ENCODE assay signal across 8 cellular contexts in the genomic region with DNA sequence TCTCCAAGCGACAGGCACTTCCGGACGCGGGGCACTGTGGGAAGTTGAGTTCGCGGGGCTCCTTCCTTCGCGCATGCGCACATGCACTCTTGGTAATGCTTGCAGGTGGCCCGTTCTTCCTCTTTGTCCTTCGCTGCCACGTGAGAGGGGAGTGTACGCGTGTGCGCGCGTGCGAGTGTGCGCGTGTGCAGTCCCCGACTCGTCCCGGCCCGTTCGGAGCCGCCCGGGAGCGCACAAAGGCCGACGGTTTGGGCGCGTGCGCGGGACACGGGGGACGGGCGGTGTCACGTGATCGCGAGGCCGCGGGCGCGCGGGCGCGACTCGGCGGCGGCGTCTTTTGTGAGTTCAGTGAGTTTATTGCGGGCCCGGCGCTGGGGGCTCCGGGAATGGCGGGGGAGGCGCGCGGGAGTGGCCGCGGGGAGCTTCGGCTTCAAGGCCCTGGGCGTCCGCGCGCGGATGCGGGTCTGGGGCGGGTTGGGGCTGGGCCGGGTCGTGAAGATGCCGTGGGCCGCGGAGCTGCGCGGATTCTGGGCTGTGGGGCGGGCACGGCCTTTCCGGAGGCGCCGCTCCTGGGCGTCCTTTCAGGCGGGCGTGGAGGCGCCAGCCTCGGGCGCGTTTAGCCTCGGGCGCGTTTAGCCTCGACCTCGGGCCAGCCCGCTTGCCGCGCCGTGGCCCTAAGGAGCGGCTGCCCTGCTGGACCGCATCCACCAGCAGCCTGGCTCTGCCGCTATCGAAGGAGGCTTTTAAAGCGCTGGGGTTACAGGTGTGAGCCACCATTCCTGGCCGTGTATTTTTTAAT. TPM values are rescaled to one million over a fixed set of nuclear protein-coding genes. Genes with fewer than 3 reads are reported as not detected.
DNase-seq lines count a peak whose midpoint lies in the region; ATAC-seq, FAIRE-seq and TF ChIP-seq lines count a peak whose summit lies in the region.

ZNF84 (plus strand) TSS at position 303 of the 799 bp plus-strand sequence. CDS start 3,959 bp downstream, outside the sequence.

- no peak for TF ChIP-seq EP300 in transverse colon (IDR thresholded peaks at IDR 0.05; ENCODE audit: low read depth)

- H3K79me2 ChIP-seq in trophoblast cell (ENCODE audit: control insufficient read depth, insufficient read depth, low read length, poor library complexity): peaks cover 6% of the 10 kb centered on the region

- H4K12ac ChIP-seq in trophoblast cell (ENCODE audit: low read depth, low read length): peak within 1 kb of the TSS; percentile 91

- H3K4me3 ChIP-seq in adrenal gland: peak within 1 kb of the TSS; percentile 18 to 85 (median 74)
- H3K4me3 ChIP-seq in trophoblast cell (ENCODE audit: low read depth, low read length): peak within 1 kb of the TSS; percentile 86
- H3K4me3 ChIP-seq in transverse colon: peak within 1 kb of the TSS; percentile 53 to 97 (median 85)

- H3K9me3 ChIP-seq in adrenal gland (replicated peaks in 1 of 3) (peaks cover 0 to 33% (median 25%) of the 10 kb centered on the region in 3 donors), trophoblast cell (ENCODE audit: insufficient read depth, low read depth, low read length) (peaks cover 10% of the 10 kb centered on the region), transverse colon (peaks cover 40 to 57% of the 10 kb centered on the region in 2 donors)

- TF ChIP-seq CTCF in adrenal gland (IDR thresholded peaks at IDR 0.05) (peak in 1 of 6 experiments; percentile 11), transverse colon (IDR thresholded peaks at IDR 0.05) (no peak)

- H2BK120ac ChIP-seq in trophoblast cell (ENCODE audit: insufficient read depth, low read length, poor library complexity): no peak within 1 kb of the TSS

- peak within 1 kb of the TSS; percentile 78 for H2AFZ ChIP-seq in trophoblast cell (ENCODE audit: insufficient read depth, low read length, poor library complexity)

- in situ Hi-C loops in transverse colon (cut with MboI; ENCODE audit: low pct_ligation_motif_present in 1 of 4, low pct_unique_long_range_greater_than_20kb in 1 of 4, low sequenced_read_pairs in 3 of 4): no loop called here

- no peaks in the 10 kb centered on the region for H3K27me3 ChIP-seq in adrenal gland
- H3K27me3 ChIP-seq in trophoblast cell (ENCODE audit: insufficient read depth, low read length): no peaks in the 10 kb centered on the region
- no peaks in the 10 kb centered on the region for H3K27me3 ChIP-seq in transverse colon

- H3K4me2 ChIP-seq in trophoblast cell (ENCODE audit: low read length): peak within 1 kb of the TSS; percentile 77

- H3K23ac ChIP-seq in trophoblast cell (ENCODE audit: low read length): no peak within 1 kb of the TSS

- peaks cover 6% of the 10 kb centered on the region for H3K79me1 ChIP-seq in trophoblast cell (ENCODE audit: low read length)

- TF ChIP-seq POLR2A in GM12892 (IDR thresholded peaks at IDR 0.05; ENCODE audit: low read depth, low read length) (peak; percentile 78), adrenal gland (IDR thresholded peaks at IDR 0.05) (peak; percentile 52 to 76), transverse colon (IDR thresholded peaks at IDR 0.05) (peak; percentile 74)

- H2BK5ac ChIP-seq in trophoblast cell (ENCODE audit: low read depth, low read length, poor library complexity): peak within 1 kb of the TSS; percentile 23

- H3K14ac ChIP-seq in trophoblast cell (ENCODE audit: low read length): peak within 1 kb of the TSS; percentile 43

- intact Hi-C loops in adrenal gland (cut with DNase I) (no loop called here), cardiac septum (cut with DNase I) (loop anchor here (1.0 kb wide), 3 partner anchors 43 to 93 kb away; partner anchors contain the start of genes ZNF10, ZNF140, ZNF26 and ZNF891), transverse colon (cut with DNase I; ENCODE audit: low total_unique reads) (no loop called here)

- H3K4ac ChIP-seq in trophoblast cell (ENCODE audit: low read depth, low read length): peak within 1 kb of the TSS; percentile 95

- FAIRE-seq in GM12892 (lab: Jason Lieb, UNC): peak; percentile 99

- peak within 1 kb of the TSS; percentile 50 for H3K18ac ChIP-seq in trophoblast cell (ENCODE audit: low read length)

- H3K36me3 ChIP-seq in adrenal gland (replicated peaks in 1 of 2): peaks cover 0 to 1% of the 10 kb centered on the region in 2 donors
- H3K36me3 ChIP-seq in trophoblast cell (ENCODE audit: control insufficient read depth in 1 of 2, insufficient read depth in 2 of 2, low read length in 2 of 2): peaks cover 8 to 9% of the 10 kb centered on the region in 2 experiments
- H3K36me3 ChIP-seq in transverse colon: peaks cover 0 to 30% (median 11%) of the 10 kb centered on the region in 4 donors

- no peak within 1 kb of the TSS for H2BK12ac ChIP-seq in trophoblast cell (ENCODE audit: low read length)

- peak; percentile 93 for ATAC-seq in HG02852 (IDR thresholded peaks at IDR 0.05; ENCODE audit: unreplicated experiment)

- WGBS in adrenal gland, 4 donors: 0 to 1% (median 1%) methylated on average over 20 to 103 of the region's 103 CpGs
- no CpG with 5 or more reads among the region's 103 CpGs for WGBS in trophoblast cell (ENCODE audit: extremely low coverage, insufficient coverage, insufficient read length)
- 0 to 1% methylated on average over 3 to 102 of the region's 103 CpGs for WGBS in transverse colon (ENCODE audit: low coverage in 1 of 2), 2 donors

- H2AK5ac ChIP-seq in trophoblast cell (ENCODE audit: low read length): no peak within 1 kb of the TSS

- DNase-seq in GM12892 (ENCODE audit: insufficient read length) (peak; percentile 75), NCI-H146 (lab: John Stamatoyannopoulos, UW) (peak; percentile 99), T-helper 1 cell (peak; percentile 95 to 98 (median 97)), adrenal gland (peak; percentile 96 to 99 (median 98)), cardiac septum (ENCODE audit: low spot score) (peak; percentile 98), trophoblast cell (peak; percentile 98 to 100), transverse colon (peak; percentile 96)

- H3K4me1 ChIP-seq in adrenal gland (replicated peaks in 1 of 2): peaks cover 7 to 12% of the 10 kb centered on the region in 2 donors
- no peaks in the 10 kb centered on the region for H3K4me1 ChIP-seq in trophoblast cell (ENCODE audit: control insufficient read depth in 1 of 2, insufficient read depth in 2 of 2, low read length in 2 of 2)
- H3K4me1 ChIP-seq in transverse colon: peaks cover 0 to 12% (median 4%) of the 10 kb centered on the region in 4 donors

- H4K8ac ChIP-seq in trophoblast cell (ENCODE audit: low read depth, low read length): peak within 1 kb of the TSS; percentile 88

- peak within 1 kb of the TSS; percentile 76 to 98 (median 96) for H3K27ac ChIP-seq in adrenal gland
- peak within 1 kb of the TSS; percentile 96 for H3K27ac ChIP-seq in trophoblast cell (ENCODE audit: low read depth, low read length)
- H3K27ac ChIP-seq in transverse colon: peak within 1 kb of the TSS; percentile 94 to 98 (median 96)

- peak within 1 kb of the TSS; percentile 81 for H3K9ac ChIP-seq in trophoblast cell (ENCODE audit: low read length)

- peak within 1 kb of the TSS; percentile 79 for H4K91ac ChIP-seq in trophoblast cell (ENCODE audit: low read depth, low read length)

RNA-seq across cellular contexts. Expression of gene ZNF84, which starts in this region (rescaled TPM):
- 25.8 TPM for polyA plus RNA-seq in GM12892 (2012; ENCODE audit: missing spikeins)
- total RNA-seq in adrenal gland: 10 to 100 TPM in 7 of 8 donors, 1 to 10 TPM in 1; 8.0 to 26.0 (median 18.7) TPM
- polyA plus RNA-seq in adrenal gland: 10 to 100 TPM; 14.8 to 22.2 (median 17.0) TPM
- total RNA-seq in cardiac septum: 19.1 TPM
- polyA plus RNA-seq in trophoblast cell (2013): 15.5 and 16.0 TPM in 2 replicates
- 100 to 1,000 TPM in 1 of 4 donors, 10 to 100 TPM in 3; 16.2 to 144 (median 44.5) TPM for total RNA-seq in transverse colon

Comparison
In these comparisons a context has a peak if more than half of its experiments do, and no peak if none do; other contexts are left out.
1. Peak in every context shown above with its lines: DNase-seq, ATAC-seq, H3K4me3 ChIP-seq and H3K27ac ChIP-seq.